2 cellular contexts compared by ENCODE assay signal in the genomic region with DNA sequence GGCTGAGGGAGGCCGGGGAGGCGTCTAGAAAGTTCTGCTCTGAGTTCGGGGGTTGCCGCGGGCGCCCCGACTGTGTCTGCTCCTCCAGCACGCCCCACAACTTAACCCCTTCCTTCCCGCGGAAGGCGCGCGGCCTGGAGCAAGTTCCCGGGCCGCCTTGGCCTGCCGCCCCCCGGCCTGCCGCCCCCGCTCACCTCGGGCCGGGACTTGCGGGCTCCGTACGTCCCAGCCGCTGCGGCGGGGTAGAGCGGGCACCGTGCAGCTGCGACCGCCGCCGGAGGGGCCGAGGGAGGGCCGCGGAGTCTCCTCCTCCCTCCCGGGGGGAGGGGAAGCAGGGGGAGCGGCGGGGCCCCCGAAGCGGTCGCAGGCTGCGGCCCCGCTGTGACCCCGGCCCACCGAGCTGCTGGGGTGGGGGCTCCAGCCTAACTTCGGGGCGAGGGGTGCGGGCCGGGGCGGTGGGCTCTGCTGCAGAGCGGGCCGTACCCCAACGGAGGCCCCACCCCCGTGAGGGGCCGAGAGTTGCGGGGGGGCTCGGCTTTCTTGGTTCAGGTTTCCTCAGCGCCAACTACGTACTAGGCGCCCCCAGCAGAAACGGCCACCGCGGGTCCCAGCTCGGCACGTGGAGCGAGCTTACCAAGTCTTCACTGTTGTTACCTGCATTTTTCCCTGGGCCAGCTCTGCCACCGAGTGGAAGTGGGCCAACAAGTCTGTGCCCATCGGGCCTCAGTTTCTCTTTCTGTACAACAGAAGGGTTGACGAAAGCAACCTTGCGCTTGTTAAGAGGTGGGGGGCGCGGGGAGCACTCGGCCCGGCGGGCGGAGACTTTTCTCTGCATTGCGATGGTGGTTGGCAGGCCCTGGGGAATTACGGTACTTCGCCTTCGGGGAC.
TF ChIP-seq lines count a peak whose summit lies in the region.

A gene (minus strand): TSS at position 266 of the 888 bp plus-strand sequence. CDS start 7,394 bp downstream, outside the sequence.

TF ChIP-seq in A549, 52 proteins besides CTCF, POLR2A, EP300 and RAD21:
- TF ChIP-seq, protein P1, sequence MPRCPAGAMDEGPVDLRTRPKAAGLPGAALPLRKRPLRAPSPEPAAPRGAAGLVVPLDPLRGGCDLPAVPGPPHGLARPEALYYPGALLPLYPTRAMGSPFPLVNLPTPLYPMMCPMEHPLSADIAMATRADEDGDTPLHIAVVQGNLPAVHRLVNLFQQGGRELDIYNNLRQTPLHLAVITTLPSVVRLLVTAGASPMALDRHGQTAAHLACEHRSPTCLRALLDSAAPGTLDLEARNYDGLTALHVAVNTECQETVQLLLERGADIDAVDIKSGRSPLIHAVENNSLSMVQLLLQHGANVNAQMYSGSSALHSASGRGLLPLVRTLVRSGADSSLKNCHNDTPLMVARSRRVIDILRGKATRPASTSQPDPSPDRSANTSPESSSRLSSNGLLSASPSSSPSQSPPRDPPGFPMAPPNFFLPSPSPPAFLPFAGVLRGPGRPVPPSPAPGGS (IDR thresholded peaks at IDR 0.05) = peak; percentile 34; the same call in 1 of the 3 replicates
- TF ChIP-seq MYC (IDR thresholded peaks at IDR 0.05; ENCODE audit: borderline replicate concordance, low read length) (no peak), NPAS2 (CRISPR knock-in tag; IDR thresholded peaks at IDR 0.05; ENCODE audit: borderline replicate concordance) (no peak), HOXB5 (CRISPR knock-in tag; IDR thresholded peaks at IDR 0.05) (0 out of 2 replicates have a peak, but pooled peaks have one; percentile 25), TFCP2L1 (CRISPR knock-in tag; IDR thresholded peaks at IDR 0.05) (no peak), RFX5 (IDR thresholded peaks at IDR 0.05) (no peak), PHF8 (IDR thresholded peaks at IDR 0.05; ENCODE audit: borderline replicate concordance, low read depth) (peak; percentile 85; the same call in 1 of the 2 replicates), JUN (IDR thresholded peaks at IDR 0.05) (peak; percentile 42 to 78; a peak in 2 of 5 replicates), RARB (CRISPR knock-in tag; IDR thresholded peaks at IDR 0.05) (no peak), CHD4 (IDR thresholded peaks at IDR 0.05; ENCODE audit: borderline replicate concordance) (0 out of 2 replicates have a peak, but pooled peaks have one; percentile 32), CEBPB (IDR thresholded peaks at IDR 0.05) (no peak), KDM5A (IDR thresholded peaks at IDR 0.05) (no peak), RNF2 (IDR thresholded peaks at IDR 0.05; ENCODE audit: borderline replicate concordance, low read depth) (no peak)
- TF ChIP-seq, protein P2, sequence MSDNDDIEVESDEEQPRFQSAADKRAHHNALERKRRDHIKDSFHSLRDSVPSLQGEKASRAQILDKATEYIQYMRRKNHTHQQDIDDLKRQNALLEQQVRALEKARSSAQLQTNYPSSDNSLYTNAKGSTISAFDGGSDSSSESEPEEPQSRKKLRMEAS (IDR thresholded peaks at IDR 0.05) = 0 out of 2 replicates have a peak, but pooled peaks have one; percentile 8
- TF ChIP-seq, protein P3, sequence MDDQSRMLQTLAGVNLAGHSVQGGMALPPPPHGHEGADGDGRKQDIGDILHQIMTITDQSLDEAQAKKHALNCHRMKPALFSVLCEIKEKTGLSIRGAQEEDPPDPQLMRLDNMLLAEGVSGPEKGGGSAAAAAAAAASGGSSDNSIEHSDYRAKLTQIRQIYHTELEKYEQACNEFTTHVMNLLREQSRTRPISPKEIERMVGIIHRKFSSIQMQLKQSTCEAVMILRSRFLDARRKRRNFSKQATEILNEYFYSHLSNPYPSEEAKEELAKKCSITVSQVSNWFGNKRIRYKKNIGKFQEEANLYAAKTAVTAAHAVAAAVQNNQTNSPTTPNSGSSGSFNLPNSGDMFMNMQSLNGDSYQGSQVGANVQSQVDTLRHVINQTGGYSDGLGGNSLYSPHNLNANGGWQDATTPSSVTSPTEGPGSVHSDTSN (IDR thresholded peaks at IDR 0.05) = no peak
TF ChIP-seq in A549: peak in this region for 6.

TF ChIP-seq in K562, 482 proteins besides CTCF, POLR2A, EP300 and RAD21 (continued from another document and continues in another):
- TF ChIP-seq, protein P4, sequence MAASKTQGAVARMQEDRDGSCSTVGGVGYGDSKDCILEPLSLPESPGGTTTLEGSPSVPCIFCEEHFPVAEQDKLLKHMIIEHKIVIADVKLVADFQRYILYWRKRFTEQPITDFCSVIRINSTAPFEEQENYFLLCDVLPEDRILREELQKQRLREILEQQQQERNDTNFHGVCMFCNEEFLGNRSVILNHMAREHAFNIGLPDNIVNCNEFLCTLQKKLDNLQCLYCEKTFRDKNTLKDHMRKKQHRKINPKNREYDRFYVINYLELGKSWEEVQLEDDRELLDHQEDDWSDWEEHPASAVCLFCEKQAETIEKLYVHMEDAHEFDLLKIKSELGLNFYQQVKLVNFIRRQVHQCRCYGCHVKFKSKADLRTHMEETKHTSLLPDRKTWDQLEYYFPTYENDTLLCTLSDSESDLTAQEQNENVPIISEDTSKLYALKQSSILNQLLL (CRISPR knock-in tag; IDR thresholded peaks at IDR 0.05; ENCODE audit: borderline replicate concordance) = no peak
- TF ChIP-seq BDP1 (IDR thresholded peaks at IDR 0.05; ENCODE audit: insufficient read depth, insufficient read length) = no peak
- TF ChIP-seq CBX1 (IDR thresholded peaks at IDR 0.05; ENCODE audit: low read depth) = no peak
- TF ChIP-seq ZNF175 (CRISPR knock-in tag; IDR thresholded peaks at IDR 0.05; ENCODE audit: low read depth) = no peak
- TF ChIP-seq ZKSCAN8 (CRISPR knock-in tag; IDR thresholded peaks at IDR 0.05) = no peak
- TF ChIP-seq, protein P5, sequence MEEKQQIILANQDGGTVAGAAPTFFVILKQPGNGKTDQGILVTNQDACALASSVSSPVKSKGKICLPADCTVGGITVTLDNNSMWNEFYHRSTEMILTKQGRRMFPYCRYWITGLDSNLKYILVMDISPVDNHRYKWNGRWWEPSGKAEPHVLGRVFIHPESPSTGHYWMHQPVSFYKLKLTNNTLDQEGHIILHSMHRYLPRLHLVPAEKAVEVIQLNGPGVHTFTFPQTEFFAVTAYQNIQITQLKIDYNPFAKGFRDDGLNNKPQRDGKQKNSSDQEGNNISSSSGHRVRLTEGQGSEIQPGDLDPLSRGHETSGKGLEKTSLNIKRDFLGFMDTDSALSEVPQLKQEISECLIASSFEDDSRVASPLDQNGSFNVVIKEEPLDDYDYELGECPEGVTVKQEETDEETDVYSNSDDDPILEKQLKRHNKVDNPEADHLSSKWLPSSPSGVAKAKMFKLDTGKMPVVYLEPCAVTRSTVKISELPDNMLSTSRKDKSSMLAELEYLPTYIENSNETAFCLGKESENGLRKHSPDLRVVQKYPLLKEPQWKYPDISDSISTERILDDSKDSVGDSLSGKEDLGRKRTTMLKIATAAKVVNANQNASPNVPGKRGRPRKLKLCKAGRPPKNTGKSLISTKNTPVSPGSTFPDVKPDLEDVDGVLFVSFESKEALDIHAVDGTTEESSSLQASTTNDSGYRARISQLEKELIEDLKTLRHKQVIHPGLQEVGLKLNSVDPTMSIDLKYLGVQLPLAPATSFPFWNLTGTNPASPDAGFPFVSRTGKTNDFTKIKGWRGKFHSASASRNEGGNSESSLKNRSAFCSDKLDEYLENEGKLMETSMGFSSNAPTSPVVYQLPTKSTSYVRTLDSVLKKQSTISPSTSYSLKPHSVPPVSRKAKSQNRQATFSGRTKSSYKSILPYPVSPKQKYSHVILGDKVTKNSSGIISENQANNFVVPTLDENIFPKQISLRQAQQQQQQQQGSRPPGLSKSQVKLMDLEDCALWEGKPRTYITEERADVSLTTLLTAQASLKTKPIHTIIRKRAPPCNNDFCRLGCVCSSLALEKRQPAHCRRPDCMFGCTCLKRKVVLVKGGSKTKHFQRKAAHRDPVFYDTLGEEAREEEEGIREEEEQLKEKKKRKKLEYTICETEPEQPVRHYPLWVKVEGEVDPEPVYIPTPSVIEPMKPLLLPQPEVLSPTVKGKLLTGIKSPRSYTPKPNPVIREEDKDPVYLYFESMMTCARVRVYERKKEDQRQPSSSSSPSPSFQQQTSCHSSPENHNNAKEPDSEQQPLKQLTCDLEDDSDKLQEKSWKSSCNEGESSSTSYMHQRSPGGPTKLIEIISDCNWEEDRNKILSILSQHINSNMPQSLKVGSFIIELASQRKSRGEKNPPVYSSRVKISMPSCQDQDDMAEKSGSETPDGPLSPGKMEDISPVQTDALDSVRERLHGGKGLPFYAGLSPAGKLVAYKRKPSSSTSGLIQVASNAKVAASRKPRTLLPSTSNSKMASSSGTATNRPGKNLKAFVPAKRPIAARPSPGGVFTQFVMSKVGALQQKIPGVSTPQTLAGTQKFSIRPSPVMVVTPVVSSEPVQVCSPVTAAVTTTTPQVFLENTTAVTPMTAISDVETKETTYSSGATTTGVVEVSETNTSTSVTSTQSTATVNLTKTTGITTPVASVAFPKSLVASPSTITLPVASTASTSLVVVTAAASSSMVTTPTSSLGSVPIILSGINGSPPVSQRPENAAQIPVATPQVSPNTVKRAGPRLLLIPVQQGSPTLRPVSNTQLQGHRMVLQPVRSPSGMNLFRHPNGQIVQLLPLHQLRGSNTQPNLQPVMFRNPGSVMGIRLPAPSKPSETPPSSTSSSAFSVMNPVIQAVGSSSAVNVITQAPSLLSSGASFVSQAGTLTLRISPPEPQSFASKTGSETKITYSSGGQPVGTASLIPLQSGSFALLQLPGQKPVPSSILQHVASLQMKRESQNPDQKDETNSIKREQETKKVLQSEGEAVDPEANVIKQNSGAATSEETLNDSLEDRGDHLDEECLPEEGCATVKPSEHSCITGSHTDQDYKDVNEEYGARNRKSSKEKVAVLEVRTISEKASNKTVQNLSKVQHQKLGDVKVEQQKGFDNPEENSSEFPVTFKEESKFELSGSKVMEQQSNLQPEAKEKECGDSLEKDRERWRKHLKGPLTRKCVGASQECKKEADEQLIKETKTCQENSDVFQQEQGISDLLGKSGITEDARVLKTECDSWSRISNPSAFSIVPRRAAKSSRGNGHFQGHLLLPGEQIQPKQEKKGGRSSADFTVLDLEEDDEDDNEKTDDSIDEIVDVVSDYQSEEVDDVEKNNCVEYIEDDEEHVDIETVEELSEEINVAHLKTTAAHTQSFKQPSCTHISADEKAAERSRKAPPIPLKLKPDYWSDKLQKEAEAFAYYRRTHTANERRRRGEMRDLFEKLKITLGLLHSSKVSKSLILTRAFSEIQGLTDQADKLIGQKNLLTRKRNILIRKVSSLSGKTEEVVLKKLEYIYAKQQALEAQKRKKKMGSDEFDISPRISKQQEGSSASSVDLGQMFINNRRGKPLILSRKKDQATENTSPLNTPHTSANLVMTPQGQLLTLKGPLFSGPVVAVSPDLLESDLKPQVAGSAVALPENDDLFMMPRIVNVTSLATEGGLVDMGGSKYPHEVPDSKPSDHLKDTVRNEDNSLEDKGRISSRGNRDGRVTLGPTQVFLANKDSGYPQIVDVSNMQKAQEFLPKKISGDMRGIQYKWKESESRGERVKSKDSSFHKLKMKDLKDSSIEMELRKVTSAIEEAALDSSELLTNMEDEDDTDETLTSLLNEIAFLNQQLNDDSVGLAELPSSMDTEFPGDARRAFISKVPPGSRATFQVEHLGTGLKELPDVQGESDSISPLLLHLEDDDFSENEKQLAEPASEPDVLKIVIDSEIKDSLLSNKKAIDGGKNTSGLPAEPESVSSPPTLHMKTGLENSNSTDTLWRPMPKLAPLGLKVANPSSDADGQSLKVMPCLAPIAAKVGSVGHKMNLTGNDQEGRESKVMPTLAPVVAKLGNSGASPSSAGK (IDR thresholded peaks at IDR 0.05) = peak; percentile 66; the same call in 1 of the 2 replicates
- TF ChIP-seq SMARCC2 (IDR thresholded peaks at IDR 0.05; ENCODE audit: low read depth) = no peak
- TF ChIP-seq PPARD (CRISPR knock-in tag; IDR thresholded peaks at IDR 0.05) = no peak
- 0 out of 2 replicates have a peak, but pooled peaks have one; percentile 51 for TF ChIP-seq SIN3B (IDR thresholded peaks at IDR 0.05; ENCODE audit: low read depth)
- TF ChIP-seq, protein P6, sequence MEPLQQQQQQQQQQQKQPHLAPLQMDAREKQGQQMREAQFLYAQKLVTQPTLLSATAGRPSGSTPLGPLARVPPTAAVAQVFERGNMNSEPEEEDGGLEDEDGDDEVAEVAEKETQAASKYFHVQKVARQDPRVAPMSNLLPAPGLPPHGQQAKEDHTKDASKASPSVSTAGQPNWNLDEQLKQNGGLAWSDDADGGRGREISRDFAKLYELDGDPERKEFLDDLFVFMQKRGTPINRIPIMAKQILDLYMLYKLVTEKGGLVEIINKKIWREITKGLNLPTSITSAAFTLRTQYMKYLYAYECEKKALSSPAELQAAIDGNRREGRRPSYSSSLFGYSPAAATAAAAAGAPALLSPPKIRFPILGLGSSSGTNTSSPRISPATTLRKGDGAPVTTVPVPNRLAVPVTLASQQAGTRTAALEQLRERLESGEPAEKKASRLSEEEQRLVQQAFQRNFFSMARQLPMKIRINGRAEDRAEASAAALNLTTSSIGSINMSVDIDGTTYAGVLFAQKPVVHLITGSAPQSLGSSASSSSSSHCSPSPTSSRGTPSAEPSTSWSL (CRISPR knock-in tag; IDR thresholded peaks at IDR 0.05; ENCODE audit: borderline replicate concordance) = 0 out of 2 replicates have a peak, but pooled peaks have one; percentile 24
- no peak for TF ChIP-seq RBM15 (IDR thresholded peaks at IDR 0.05; ENCODE audit: insufficient read depth, low read length)
- TF ChIP-seq, protein P2 (CRISPR knock-in tag; IDR thresholded peaks at IDR 0.05) = no peak; the same call in 1 of the 2 replicates
- TF ChIP-seq TAF15 (IDR thresholded peaks at IDR 0.05; ENCODE audit: low read depth, low read length) = no peak
- no peak for TF ChIP-seq ZNF3 (CRISPR knock-in tag; IDR thresholded peaks at IDR 0.05)
- TF ChIP-seq HOXB6 (CRISPR knock-in tag; IDR thresholded peaks at IDR 0.05; ENCODE audit: borderline replicate concordance) = no peak
- TF ChIP-seq ILK (tag; IDR thresholded peaks at IDR 0.05; ENCODE audit: borderline replicate concordance, low read depth) = no peak
- TF ChIP-seq, protein P7, sequence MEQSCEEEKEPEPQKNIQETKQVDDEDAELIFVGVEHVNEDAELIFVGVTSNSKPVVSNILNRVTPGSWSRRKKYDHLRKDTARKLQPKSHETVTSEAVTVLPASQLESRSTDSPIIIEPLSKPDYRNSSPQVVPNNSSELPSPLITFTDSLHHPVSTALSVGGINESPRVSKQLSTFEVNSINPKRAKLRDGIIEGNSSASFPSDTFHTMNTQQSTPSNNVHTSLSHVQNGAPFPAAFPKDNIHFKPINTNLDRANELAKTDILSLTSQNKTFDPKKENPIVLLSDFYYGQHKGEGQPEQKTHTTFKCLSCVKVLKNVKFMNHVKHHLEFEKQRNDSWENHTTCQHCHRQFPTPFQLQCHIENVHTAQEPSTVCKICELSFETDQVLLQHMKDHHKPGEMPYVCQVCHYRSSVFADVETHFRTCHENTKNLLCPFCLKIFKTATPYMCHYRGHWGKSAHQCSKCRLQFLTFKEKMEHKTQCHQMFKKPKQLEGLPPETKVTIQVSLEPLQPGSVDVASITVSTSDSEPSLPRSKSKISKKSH (CRISPR knock-in tag; IDR thresholded peaks at IDR 0.05) = no peak
- no peak for TF ChIP-seq HDGF (IDR thresholded peaks at IDR 0.05)
- no peak for TF ChIP-seq MAFK (IDR thresholded peaks at IDR 0.05; ENCODE audit: low read length)
